ENCODE assay signal across 28 cellular contexts in the genomic region with DNA sequence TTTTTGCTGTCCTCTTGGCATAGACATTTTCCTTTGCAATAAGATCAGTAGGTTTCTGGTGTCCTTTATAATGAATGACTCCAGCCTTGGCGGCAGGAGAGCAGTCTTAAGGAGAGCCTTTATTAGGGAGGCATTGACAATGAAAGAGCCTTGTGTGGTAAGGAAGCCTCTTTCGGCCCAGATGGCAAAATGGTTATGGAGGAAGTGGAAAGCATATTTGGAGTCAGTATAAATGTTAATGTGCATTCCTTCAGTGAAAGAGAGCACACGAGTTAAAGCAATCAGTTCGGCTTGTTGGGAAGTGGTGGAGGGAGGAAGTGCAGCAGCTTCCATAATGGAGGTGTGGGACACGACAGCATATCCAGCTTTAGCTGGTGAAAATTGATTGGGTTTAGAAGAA. TPM values are rescaled to one million over a fixed set of nuclear protein-coding genes. Genes with fewer than 3 reads are reported as not detected.
"Had no signal": no experiment of that assay in that cellular context is flagged by ENCODE, and none has a peak within 500 bp of the region (broad histone marks: within the 10 kb centered on the region; RNA-seq: fewer than 3 reads in every experiment).

No MANE protein-coding gene starts in this region.

- H3K4me3 ChIP-seq: adrenal gland, body of pancreas, MG63, SJSA1 had no signal

- H3K27me3 ChIP-seq: adrenal gland, body of pancreas, MG63 had no signal

- H3K36me3 ChIP-seq: adrenal gland, MG63, SJSA1, WERI-Rb-1 had no signal

- H3K27ac ChIP-seq: adrenal gland, body of pancreas, SJSA1, WERI-Rb-1 had no signal

- H3K4me1 ChIP-seq: adrenal gland, body of pancreas, SJSA1 had no signal

- H3K9me3 ChIP-seq: body of pancreas had no signal

- DNase-seq: activated CD4-positive, alpha-beta memory T cell treated with anti-CD3 and anti-CD28 coated beads, Interleukin-2, amount 10 ng/mL, durations not matched to agents 7 days and 5 days; activated CD4-positive, alpha-beta T cell treated with anti-CD3 and anti-CD28 coated beads for 1 hour; activated CD4-positive, alpha-beta T cell treated with anti-CD3 and anti-CD28 coated beads for 48 hours; activated CD4-positive, CD25-positive, alpha-beta regulatory T cell; activated gamma-delta T cell treated with Interleukin-2 at 50 U/mL for 16 hours; activated naive CD4-positive, alpha-beta T cell treated with anti-CD3 and anti-CD28 coated beads for 36 hours; activated T-cell treated with anti-CD3 and anti-CD28 coated beads, Interleukin-2, amount 50 U/mL, for 24 hours; body of pancreas; caudate nucleus; cerebellar nuclear complex; Karpas-422; MG63; NCI-H1048; NCI-H1105 treated with DMSO at 0.1 percent for 48 hours; NCI-H1436; NCI-H1694; NCI-H1930; NCI-H2081 treated with DMSO at 0.1 percent for 48 hours; NCI-H345; NCI-H524 treated with DMSO at 0.1 percent for 48 hours; RPMI8226; SHP77 treated with DMSO at 0.1 percent for 48 hours; T1000; WERI-Rb-1 had no signal

RNA-seq across cellular contexts. Expression of gene ANO1, which starts 18.1 kb away (rescaled TPM):
- total RNA-seq: activated CD4-positive, alpha-beta memory T cell treated with anti-CD3 and anti-CD28 coated beads, Interleukin-2, amount 10 ng/mL, durations not matched to agents 7 days and 5 days; activated naive CD4-positive, alpha-beta T cell treated with anti-CD3 and anti-CD28 coated beads for 36 hours; T-helper 1 cell treated with Interleukin-12 subunit alpha and Interleukin-12 subunit beta and Interleukin-4 antibody, amounts not matched to agents 30 ng/mL and 1 ng/mL, for 36 hours; T-helper 2 cell treated with Interferon-gamma antibody and Interleukin-4, amounts not matched to agents 100 ng/mL and 5 ng/mL, for 36 hours had no signal
